In the genomic region with DNA sequence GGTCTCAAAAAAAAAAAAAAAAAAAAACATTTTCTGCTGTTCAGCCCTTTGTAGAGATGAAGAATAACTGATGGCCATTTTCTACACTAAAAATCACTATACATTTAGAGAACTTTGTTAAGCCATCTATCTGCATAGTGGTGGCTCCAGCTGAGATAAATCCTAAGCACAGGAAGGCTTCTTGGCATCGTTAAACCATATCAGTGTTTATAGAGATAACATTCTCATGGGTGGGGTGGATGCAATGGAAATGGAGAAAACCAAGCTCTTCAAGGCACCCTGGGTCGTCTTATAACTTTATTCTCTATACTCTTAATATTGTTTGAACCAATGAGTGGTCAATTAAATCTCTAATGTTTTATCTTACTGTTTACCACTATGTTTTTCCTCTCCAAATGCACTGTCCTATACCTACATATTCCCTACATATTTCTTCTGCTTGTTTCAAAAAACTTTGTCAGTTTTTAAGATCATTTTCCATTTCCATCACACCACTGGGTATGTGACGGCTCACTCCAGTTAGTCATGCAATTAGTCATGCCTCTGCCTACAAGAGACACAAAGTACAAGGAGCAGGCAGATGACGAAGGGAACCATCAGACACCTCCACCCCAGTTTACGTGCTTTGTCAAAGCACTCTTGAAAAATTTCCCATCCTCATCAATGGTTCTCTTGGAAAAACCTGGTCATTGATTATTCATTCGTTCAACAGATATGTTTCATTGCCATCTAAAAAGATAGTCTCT, we compare ENCODE assay signal across 9 cellular contexts.
DNase-seq lines count a peak whose midpoint lies in the region; ATAC-seq lines count a peak whose summit lies in the region.
"Had no signal": no experiment of that assay in that cellular context is flagged by ENCODE, and none has a peak within 500 bp of the region (broad histone marks: within the 10 kb centered on the region; RNA-seq: fewer than 3 reads in every experiment).

No MANE protein-coding gene starts in this region.

- peaks cover 2% of the 10 kb centered on the region for H3K27me3 Mint-ChIP-seq in activated CD4-positive, alpha-beta T cell treated with anti-CD3 and anti-CD28 coated beads, Interleukin-2, amount 10 ng/mL, durations not matched to agents 24 days and 14 days
- peaks cover 27% of the 10 kb centered on the region for H3K27me3 Mint-ChIP-seq in activated T-helper 17 cell treated with anti-CD3 and anti-CD28 coated beads, Interleukin-2, amount 50 U/mL, for 72 hours

- intact Hi-C loops in activated CD4-positive, alpha-beta T cell treated with anti-CD3 and anti-CD28 coated beads, Interleukin-2, amount 10 ng/mL, durations not matched to agents 24 days and 14 days (cut with micrococcal nuclease): no loop called here

- peak overlapping the region; percentile 51 for H3K27ac Mint-ChIP-seq in activated CD4-positive, alpha-beta T cell treated with anti-CD3 and anti-CD28 coated beads, Interleukin-2, amount 10 ng/mL, durations not matched to agents 24 days and 14 days
- H3K27ac Mint-ChIP-seq in activated T-helper 17 cell treated with anti-CD3 and anti-CD28 coated beads, Interleukin-2, amount 50 U/mL, for 72 hours: peak overlapping the region; percentile 23

- peak; percentile 81 for ATAC-seq in activated T-helper 17 cell treated with anti-CD3 and anti-CD28 coated beads, Interleukin-2, amount 50 U/mL, for 72 hours (replicated peaks)

- no peak overlapping the region for H3K4me3 Mint-ChIP-seq in activated CD4-positive, alpha-beta T cell treated with anti-CD3 and anti-CD28 coated beads, Interleukin-2, amount 10 ng/mL, durations not matched to agents 24 days and 14 days
- H3K4me3 Mint-ChIP-seq in activated T-helper 17 cell treated with anti-CD3 and anti-CD28 coated beads, Interleukin-2, amount 50 U/mL, for 72 hours: peak overlapping the region; percentile 3

- H3K9me3 Mint-ChIP-seq in activated CD4-positive, alpha-beta T cell treated with anti-CD3 and anti-CD28 coated beads, Interleukin-2, amount 10 ng/mL, durations not matched to agents 24 days and 14 days: no peaks in the 10 kb centered on the region
- no peaks in the 10 kb centered on the region for H3K9me3 Mint-ChIP-seq in activated T-helper 17 cell treated with anti-CD3 and anti-CD28 coated beads, Interleukin-2, amount 50 U/mL, for 72 hours

- no peak for DNase-seq in activated CD4-positive, alpha-beta T cell treated with anti-CD3 and anti-CD28 coated beads, Interleukin-2, amount 10 ng/mL, durations not matched to agents 24 days and 14 days
- DNase-seq in activated CD4-positive, alpha-beta T cell treated with anti-CD3 and anti-CD28 coated beads, Interleukin-2, amount 50 U/mL, for 1 hour: no peak
- DNase-seq in fibroblast of the conjunctiva (ENCODE audit: low read depth) (peak; percentile 51), smooth muscle cell of the brain vasculature (ENCODE audit: low read depth, low spot score) (peak; percentile 4), NCI-H146 treated with DMSO at 0.1 percent for 48 hours (lab: John Stamatoyannopoulos, UW; ENCODE audit: unreplicated experiment) (no peak), NCI-H2171 (lab: John Stamatoyannopoulos, UW) (no peak), NCI-H2171 treated with DMSO at 0.1 percent for 48 hours (lab: John Stamatoyannopoulos, UW) (no peak)
- DNase-seq: retina had no signal

- no peaks in the 10 kb centered on the region for H3K36me3 Mint-ChIP-seq in activated CD4-positive, alpha-beta T cell treated with anti-CD3 and anti-CD28 coated beads, Interleukin-2, amount 10 ng/mL, durations not matched to agents 24 days and 14 days (ENCODE audit: low read depth)
- H3K36me3 Mint-ChIP-seq in activated T-helper 17 cell treated with anti-CD3 and anti-CD28 coated beads, Interleukin-2, amount 50 U/mL, for 72 hours (ENCODE audit: low read depth): no peaks in the 10 kb centered on the region

- H3K4me1 Mint-ChIP-seq in activated CD4-positive, alpha-beta T cell treated with anti-CD3 and anti-CD28 coated beads, Interleukin-2, amount 10 ng/mL, durations not matched to agents 24 days and 14 days: no peaks in the 10 kb centered on the region
- no peaks in the 10 kb centered on the region for H3K4me1 Mint-ChIP-seq in activated T-helper 17 cell treated with anti-CD3 and anti-CD28 coated beads, Interleukin-2, amount 50 U/mL, for 72 hours

Comparison
In these comparisons a context has a peak if more than half of its experiments do, and no peak if none do; other contexts are left out.
1. DNase-seq: peak in fibroblast of the conjunctiva (single experiment) and smooth muscle cell of the brain vasculature (single experiment); none in activated CD4-positive, alpha-beta T cell treated with anti-CD3 and anti-CD28 coated beads, Interleukin-2, amount 10 ng/mL, durations not matched to agents 24 days and 14 days (single experiment), activated CD4-positive, alpha-beta T cell treated with anti-CD3 and anti-CD28 coated beads, Interleukin-2, amount 50 U/mL, for 1 hour (single experiment), NCI-H146 treated with DMSO at 0.1 percent for 48 hours (single experiment), NCI-H2171 (single experiment) and NCI-H2171 treated with DMSO at 0.1 percent for 48 hours (single experiment).